In the genomic region with DNA sequence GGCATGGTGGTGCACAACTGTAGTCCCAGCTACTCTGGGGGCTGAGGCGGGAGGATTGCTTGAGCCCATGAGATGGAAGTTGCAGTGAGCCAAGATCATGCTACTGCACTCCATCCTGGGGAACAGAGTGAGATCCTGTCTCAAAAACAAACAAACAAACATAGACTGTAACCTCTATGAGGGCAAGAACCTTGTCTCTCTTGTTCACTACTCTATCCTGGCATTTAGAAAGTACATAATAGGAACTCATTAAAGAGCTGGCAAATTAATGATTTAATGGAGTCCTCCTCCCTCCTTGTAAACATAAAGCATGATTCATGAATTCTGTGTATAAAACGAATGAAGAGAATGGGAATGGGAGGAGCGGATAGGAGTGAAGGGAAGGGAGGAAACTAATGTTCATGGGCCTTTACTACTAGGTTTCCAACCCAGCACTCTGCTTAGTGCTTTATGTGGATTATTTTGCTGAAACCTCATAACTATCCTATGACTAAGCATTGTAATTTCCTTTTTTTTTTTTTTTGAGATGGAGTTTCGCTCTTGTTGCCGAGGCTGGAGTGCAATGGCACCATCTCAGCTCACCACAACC, we compare ENCODE assay signal across 14 cellular contexts.
DNase-seq lines count a peak whose midpoint lies in the region; TF ChIP-seq lines count a peak whose summit lies in the region.
"Had no signal": no experiment of that assay in that cellular context is flagged by ENCODE, and none has a peak within 500 bp of the region (broad histone marks: within the 10 kb centered on the region; RNA-seq: fewer than 3 reads in every experiment).

No MANE protein-coding gene starts in this region.

- H3K9me3 Mint-ChIP-seq in dendritic cell treated with granulocyte-macrophage colony-stimulating factor and Interleukin-4, amounts not matched to agents 40 ng/mL and 50 ng/mL, for 4 days, result no peaks in the 10 kb centered on the region
- H3K9me3 Mint-ChIP-seq: activated CD4-positive, alpha-beta T cell treated with anti-CD3 and anti-CD28 coated beads, Interleukin-2, amount 10 ng/mL, durations not matched to agents 7 days and 5 days; activated naive CD4-positive, alpha-beta T cell treated with anti-CD3 and anti-CD28 coated beads, Interleukin-2, amount 50 U/mL, for 24 hours; naive thymus-derived CD8-positive, alpha-beta T cell had no signal

- H3K9me3 ChIP-seq in mucosa of rectum (ENCODE audit: control insufficient read depth in 2 of 2, low read length in 2 of 2), result no peaks in the 10 kb centered on the region
- H3K9me3 ChIP-seq: BE2C had no signal

- no peaks in the 10 kb centered on the region for H3K36me3 ChIP-seq in mucosa of rectum (ENCODE audit: control insufficient read depth in 2 of 2, insufficient read depth in 2 of 2, low read length in 2 of 2)
- H3K36me3 ChIP-seq: BE2C had no signal

- no peak for TF ChIP-seq POLR2A in erythroblast (IDR thresholded peaks at IDR 0.05; ENCODE audit: low read length)

- peak overlapping the region; percentile 61 for H3K27ac Mint-ChIP-seq in dendritic cell treated with granulocyte-macrophage colony-stimulating factor and Interleukin-4, amounts not matched to agents 40 ng/mL and 50 ng/mL, for 4 days
- H3K27ac Mint-ChIP-seq: activated CD4-positive, alpha-beta T cell treated with anti-CD3 and anti-CD28 coated beads, Interleukin-2, amount 10 ng/mL, durations not matched to agents 7 days and 5 days; activated naive CD4-positive, alpha-beta T cell treated with anti-CD3 and anti-CD28 coated beads, Interleukin-2, amount 50 U/mL, for 24 hours; naive thymus-derived CD8-positive, alpha-beta T cell had no signal

- no peak overlapping the region for H3K4me3 ChIP-seq in mucosa of rectum (ENCODE audit: low read length in 2 of 2)
- H3K4me3 ChIP-seq: GM12878 had no signal

- H3K4me1 Mint-ChIP-seq in dendritic cell treated with granulocyte-macrophage colony-stimulating factor and Interleukin-4, amounts not matched to agents 40 ng/mL and 50 ng/mL, for 4 days (ENCODE audit: low read depth), result peaks cover 10% of the 10 kb centered on the region
- H3K4me1 Mint-ChIP-seq: activated CD4-positive, alpha-beta T cell treated with anti-CD3 and anti-CD28 coated beads, Interleukin-2, amount 10 ng/mL, durations not matched to agents 7 days and 5 days; activated naive CD4-positive, alpha-beta T cell treated with anti-CD3 and anti-CD28 coated beads, Interleukin-2, amount 50 U/mL, for 24 hours; naive thymus-derived CD8-positive, alpha-beta T cell had no signal

- no peak overlapping the region for H3K9ac ChIP-seq in mucosa of rectum (ENCODE audit: low read depth in 1 of 2, low read length in 2 of 2)

- H3K27me3 ChIP-seq in mucosa of rectum (ENCODE audit: control insufficient read depth in 2 of 2, insufficient read depth in 2 of 2, low read length in 2 of 2), result no peaks in the 10 kb centered on the region
- H3K27me3 ChIP-seq: BE2C had no signal

- DNase-seq in ACHN (peak; percentile 39), NCI-H226 (peak; percentile 72), islet precursor cell (no peak), putamen (ENCODE audit: low spot score) (no peak), erythroblast (lab: John Stamatoyannopoulos, UW) (no peak)
- no peak for DNase-seq in stimulated activated CD4-positive, alpha-beta T cell treated with anti-CD3 and anti-CD28 coated beads, Interleukin-4, amount 100 ng/mL, for 1 hour
- DNase-seq: activated CD4-positive, alpha-beta T cell treated with anti-CD3 and anti-CD28 coated beads, Interleukin-2, amount 10 ng/mL, durations not matched to agents 7 days and 5 days; BE2C; naive thymus-derived CD8-positive, alpha-beta T cell; NCI-H1105 treated with DMSO at 0.1 percent for 48 hours had no signal

- H3K27me3 Mint-ChIP-seq in dendritic cell treated with granulocyte-macrophage colony-stimulating factor and Interleukin-4, amounts not matched to agents 40 ng/mL and 50 ng/mL, for 4 days, result peaks cover 17% of the 10 kb centered on the region

- H3K36me3 Mint-ChIP-seq in dendritic cell treated with granulocyte-macrophage colony-stimulating factor and Interleukin-4, amounts not matched to agents 40 ng/mL and 50 ng/mL, for 4 days (ENCODE audit: low read depth), result no peaks in the 10 kb centered on the region
- H3K36me3 Mint-ChIP-seq: activated naive CD4-positive, alpha-beta T cell treated with anti-CD3 and anti-CD28 coated beads, Interleukin-2, amount 50 U/mL, for 24 hours; naive thymus-derived CD8-positive, alpha-beta T cell had no signal

- intact Hi-C loops in dendritic cell treated with granulocyte-macrophage colony-stimulating factor and Interleukin-4, amounts not matched to agents 40 ng/mL and 50 ng/mL, for 4 days (cut with micrococcal nuclease), result no loop called here

- peak overlapping the region; percentile 68 to 69 for H3K27ac ChIP-seq in mucosa of rectum (ENCODE audit: low read depth in 2 of 2, low read length in 2 of 2)

- in situ Hi-C loops in ACHN (cut with HindIII; ENCODE audit: low pct_ligation_motif_present, low pct_unique_long_range_greater_than_20kb, low sequenced_read_pairs), result no loop called here

- no peaks in the 10 kb centered on the region for H3K4me1 ChIP-seq in mucosa of rectum (ENCODE audit: control insufficient read depth in 2 of 2, insufficient read depth in 2 of 2, low read length in 2 of 2)
- H3K4me1 ChIP-seq: BE2C had no signal

- H3K4me3 Mint-ChIP-seq in dendritic cell treated with granulocyte-macrophage colony-stimulating factor and Interleukin-4, amounts not matched to agents 40 ng/mL and 50 ng/mL, for 4 days, result no peak overlapping the region
- H3K4me3 Mint-ChIP-seq: activated CD4-positive, alpha-beta T cell treated with anti-CD3 and anti-CD28 coated beads, Interleukin-2, amount 10 ng/mL, durations not matched to agents 7 days and 5 days; activated naive CD4-positive, alpha-beta T cell treated with anti-CD3 and anti-CD28 coated beads, Interleukin-2, amount 50 U/mL, for 24 hours; naive thymus-derived CD8-positive, alpha-beta T cell had no signal

Comparison
In these comparisons a context has a peak if more than half of its experiments do, and no peak if none do; other contexts are left out.
1. DNase-seq: peak in ACHN (single experiment) and NCI-H226 (single experiment); none in islet precursor cell (single experiment), putamen (single experiment), stimulated activated CD4-positive, alpha-beta T cell treated with anti-CD3 and anti-CD28 coated beads, Interleukin-4, amount 100 ng/mL, for 1 hour (single experiment) and erythroblast (0 of 2).